8 cellular contexts compared by ENCODE assay signal in the genomic region with DNA sequence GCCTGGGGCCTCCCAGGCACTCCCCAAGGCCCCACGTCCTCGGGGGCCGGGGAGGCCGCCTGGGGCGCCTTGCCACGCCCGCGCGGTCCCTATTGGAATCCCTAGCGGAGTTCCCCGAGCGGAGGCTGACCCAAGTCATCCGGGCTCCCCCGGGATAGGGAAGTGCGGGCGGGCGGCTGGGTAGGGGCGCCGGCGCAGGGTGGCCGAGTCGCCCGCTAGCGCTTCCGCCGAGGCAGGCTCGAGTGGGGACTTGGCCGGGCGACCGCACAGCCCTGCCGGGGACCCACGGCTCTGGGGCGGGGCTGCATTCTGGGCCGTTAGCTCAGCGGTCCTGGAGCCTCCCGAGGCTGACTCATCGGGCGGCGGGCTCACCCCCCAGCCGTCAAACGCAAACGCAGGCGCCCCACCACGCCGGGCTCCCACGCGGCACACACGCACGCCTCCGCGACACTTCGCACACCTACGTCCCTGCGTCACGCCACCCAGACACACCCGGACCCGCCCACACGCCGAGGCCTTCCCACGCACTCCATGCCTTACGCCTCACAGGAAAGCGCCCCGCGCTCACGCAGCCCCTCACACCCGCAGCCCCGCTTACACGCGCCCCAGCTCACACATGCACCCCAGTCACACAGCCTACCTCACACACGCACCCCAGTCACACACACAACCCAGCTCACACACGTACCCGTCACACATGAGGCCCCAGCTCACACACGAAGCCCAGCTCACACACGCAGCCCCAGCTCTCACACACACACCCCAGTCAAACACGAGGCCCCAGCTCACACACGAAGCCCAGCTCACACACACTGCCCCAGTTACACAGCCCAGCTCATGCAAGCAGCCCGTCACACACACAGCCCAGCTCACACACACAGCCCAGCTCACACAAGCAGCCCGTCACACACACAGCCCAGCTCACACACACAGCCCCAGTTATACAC. TPM values are rescaled to one million over a fixed set of nuclear protein-coding genes. Genes with fewer than 3 reads are reported as not detected.
A peak's percentile ranks its signal among the peaks of the same experiment; 100 is the strongest.
DNase-seq lines count a peak whose midpoint lies in the region; ATAC-seq lines count a peak whose summit lies in the region.

No MANE protein-coding gene starts in this region.

- no peak overlapping the region for H3K27ac ChIP-seq in Karpas-422 (ENCODE audit: low read length)

- H3K9me2 ChIP-seq in Karpas-422 (replicated peaks; ENCODE audit: insufficient read depth, low read length), result no peaks in the 10 kb centered on the region

- H4K20me1 ChIP-seq in Karpas-422 (ENCODE audit: insufficient read depth, low read depth, low read length), result no peaks in the 10 kb centered on the region

- peak overlapping the region; percentile 48 for H3K27ac Mint-ChIP-seq in activated CD8-positive, alpha-beta T cell treated with anti-CD3 and anti-CD28 coated beads, Interleukin-2, amount 10 ng/mL, durations not matched to agents 7 days and 5 days

- no peak overlapping the region for H3K9ac ChIP-seq in Karpas-422 (ENCODE audit: low read length)

- no peaks in the 10 kb centered on the region for H3K27me3 ChIP-seq in Karpas-422 (ENCODE audit: low read length)

- DNase-seq in C1 segment of cervical spinal cord (lab: John Stamatoyannopoulos, UW) (peak in 9 of 14 donors; percentile 39 to 85 (median 60)), Karpas-422 (no peak), medulla oblongata (ENCODE audit: extremely low spot score) (peak; percentile 46), SHP77 treated with DMSO at 0.1 percent for 48 hours (lab: John Stamatoyannopoulos, UW) (no peak)
- DNase-seq in activated CD8-positive, alpha-beta T cell treated with anti-CD3 and anti-CD28 coated beads, Interleukin-2, amount 10 ng/mL, durations not matched to agents 7 days and 5 days, result peak; percentile 72
- peak; percentile 91 for DNase-seq in effector CD4-positive, alpha-beta T cell
- peak; percentile 30 to 56 (median 49) for DNase-seq in stimulated activated CD4-positive, alpha-beta T cell treated with anti-CD3 and anti-CD28 coated beads, TNF-alpha, amount 100 ng/mL, for 48 hours (ENCODE audit: low read depth in 3 of 3)

- H3K79me2 ChIP-seq in Karpas-422 (ENCODE audit: low read length), result no peaks in the 10 kb centered on the region

- H3K27me3 Mint-ChIP-seq in activated CD8-positive, alpha-beta T cell treated with anti-CD3 and anti-CD28 coated beads, Interleukin-2, amount 10 ng/mL, durations not matched to agents 7 days and 5 days (ENCODE audit: low read depth), result peaks cover 23% of the 10 kb centered on the region

- H3K4me3 ChIP-seq in Karpas-422 (ENCODE audit: low read length), result peak overlapping the region; percentile 55

- H2AFZ ChIP-seq in Karpas-422 (ENCODE audit: low read length), result no peak overlapping the region

- ATAC-seq in activated CD8-positive, alpha-beta T cell treated with anti-CD3 and anti-CD28 coated beads, Interleukin-2, amount 10 ng/mL, durations not matched to agents 7 days and 5 days, result peak; percentile 60
- ATAC-seq in HG03565 (IDR thresholded peaks at IDR 0.05; ENCODE audit: unreplicated experiment), result no peak

- H3K4me1 Mint-ChIP-seq in activated CD8-positive, alpha-beta T cell treated with anti-CD3 and anti-CD28 coated beads, Interleukin-2, amount 10 ng/mL, durations not matched to agents 7 days and 5 days (ENCODE audit: low read depth), result peaks cover 26% of the 10 kb centered on the region

- peak overlapping the region; percentile 62 for H3K4me2 ChIP-seq in Karpas-422 (ENCODE audit: low read depth, low read length, poor library complexity, severe bottlenecking)

- no peaks in the 10 kb centered on the region for H3K9me3 ChIP-seq in Karpas-422 (ENCODE audit: low read length)

- H3K4me3 Mint-ChIP-seq in activated CD8-positive, alpha-beta T cell treated with anti-CD3 and anti-CD28 coated beads, Interleukin-2, amount 10 ng/mL, durations not matched to agents 7 days and 5 days, result peak overlapping the region; percentile 67

- POLR2A ChIA-PET in activated CD8-positive, alpha-beta T cell treated with anti-CD3 and anti-CD28 coated beads, Interleukin-2, amount 10 ng/mL, durations not matched to agents 7 days and 5 days (lab: Charles Lee), result interaction anchor here (0.6 to 0.9 kb wide), 2 partner anchors 36 to 408 kb away, joined by 3 to 4 read pairs; no protein-coding TSS in a partner anchor

- H3K36me3 Mint-ChIP-seq in activated CD8-positive, alpha-beta T cell treated with anti-CD3 and anti-CD28 coated beads, Interleukin-2, amount 10 ng/mL, durations not matched to agents 7 days and 5 days (ENCODE audit: low read depth), result no peaks in the 10 kb centered on the region

- peaks cover 25% of the 10 kb centered on the region for H3K4me1 ChIP-seq in Karpas-422 (ENCODE audit: low read length)

- CTCF ChIA-PET in activated CD8-positive, alpha-beta T cell treated with anti-CD3 and anti-CD28 coated beads, Interleukin-2, amount 10 ng/mL, durations not matched to agents 7 days and 5 days (lab: Charles Lee), result interaction anchor here (0.6 to 12.2 kb wide), 11 partner anchors 8 to 184 kb away, joined by 3 to 168 read pairs (median 4); a partner anchor contains a TSS

- no peaks in the 10 kb centered on the region for H3K36me3 ChIP-seq in Karpas-422 (ENCODE audit: insufficient read depth, low read length)

- no peaks in the 10 kb centered on the region for H3K9me3 Mint-ChIP-seq in activated CD8-positive, alpha-beta T cell treated with anti-CD3 and anti-CD28 coated beads, Interleukin-2, amount 10 ng/mL, durations not matched to agents 7 days and 5 days (ENCODE audit: insufficient read depth)

RNA-seq across cellular contexts. Expression of a gene that starts 1.1 kb away (rescaled TPM):
- total RNA-seq in Karpas-422 (2014; rRNA removed; shearing (Covaris generic); ENCODE audit: low replicate concordance), result 0.19 TPM in 1 of 2 replicates, not detected in the other
- under 1 TPM; 0.63 to 0.76 TPM for total RNA-seq in activated CD8-positive, alpha-beta T cell treated with anti-CD3 and anti-CD28 coated beads, Interleukin-2, amount 10 ng/mL, durations not matched to agents 7 days and 5 days

RNA-seq across cellular contexts. Expression of a gene that starts 36.3 kb away (rescaled TPM):
- total RNA-seq in Karpas-422 (2014; rRNA removed; shearing (Covaris generic); ENCODE audit: low replicate concordance), result 29.6 and 34.4 TPM in 2 replicates
- 100 to 1,000 TPM; 106 to 109 TPM for total RNA-seq in activated CD8-positive, alpha-beta T cell treated with anti-CD3 and anti-CD28 coated beads, Interleukin-2, amount 10 ng/mL, durations not matched to agents 7 days and 5 days

RNA-seq across cellular contexts. Expression of a gene that starts 42.8 kb away (rescaled TPM):
- total RNA-seq in Karpas-422 (2014; rRNA removed; shearing (Covaris generic); ENCODE audit: low replicate concordance), result 13.5 and 28.6 TPM in 2 replicates
- 10 to 100 TPM; 12.0 to 12.3 TPM for total RNA-seq in activated CD8-positive, alpha-beta T cell treated with anti-CD3 and anti-CD28 coated beads, Interleukin-2, amount 10 ng/mL, durations not matched to agents 7 days and 5 days

Comparison
In these comparisons a context has a peak if more than half of its experiments do, and no peak if none do; other contexts are left out.
1. DNase-seq: peak in C1 segment of cervical spinal cord (9 of 14), activated CD8-positive, alpha-beta T cell treated with anti-CD3 and anti-CD28 coated beads, Interleukin-2, amount 10 ng/mL, durations not matched to agents 7 days and 5 days (single experiment), effector CD4-positive, alpha-beta T cell (single experiment), medulla oblongata (single experiment) and stimulated activated CD4-positive, alpha-beta T cell treated with anti-CD3 and anti-CD28 coated beads, TNF-alpha, amount 100 ng/mL, for 48 hours (3 of 3); none in Karpas-422 (single experiment) and SHP77 treated with DMSO at 0.1 percent for 48 hours (single experiment).